ENCODE assay signal across 8 cellular contexts in the genomic region with DNA sequence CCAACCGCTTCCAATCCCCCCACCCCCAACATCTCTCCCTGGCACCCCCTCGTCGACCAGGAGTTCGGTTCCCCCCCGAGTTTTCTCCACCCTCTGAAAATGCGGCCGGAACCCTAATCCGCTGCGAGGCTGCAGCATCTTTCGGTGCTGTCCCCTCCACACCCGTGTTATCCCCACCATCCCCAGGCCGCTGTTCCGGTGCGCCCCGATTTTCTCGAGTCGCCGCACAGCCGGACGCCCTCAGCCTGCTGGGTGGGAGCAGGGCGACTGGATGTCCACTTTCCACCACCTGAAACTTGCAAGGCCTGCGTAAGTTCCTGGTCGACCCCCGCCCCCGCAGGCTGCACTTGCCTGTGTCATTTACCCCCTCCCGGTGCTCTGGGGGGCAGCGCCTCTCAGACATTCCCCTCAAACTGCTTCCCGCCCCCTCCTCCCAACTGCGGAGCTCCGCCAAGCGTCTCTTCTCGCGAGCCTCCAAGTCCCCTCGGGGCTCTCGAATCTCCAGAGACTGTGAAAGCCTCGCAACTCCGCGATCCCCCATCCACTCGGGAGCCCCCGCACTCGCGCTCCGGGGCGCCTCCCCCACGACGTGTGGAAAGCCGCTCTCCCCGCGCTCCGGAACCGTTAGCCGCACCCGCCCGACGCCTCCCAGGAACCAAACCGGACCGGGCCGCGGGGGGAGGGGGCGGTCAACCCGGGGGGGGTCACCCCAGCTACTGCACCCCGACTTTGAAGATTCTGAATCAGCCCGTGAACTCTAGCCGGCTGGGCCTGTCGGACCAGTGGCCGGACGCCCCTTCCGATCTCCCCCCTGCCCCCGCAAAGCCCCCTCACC. TPM values are rescaled to one million over a fixed set of nuclear protein-coding genes. Genes with fewer than 3 reads are reported as not detected.
A peak's percentile ranks its signal among the peaks of the same experiment; 100 is the strongest.
DNase-seq lines count a peak whose midpoint lies in the region; ATAC-seq, FAIRE-seq and TF ChIP-seq lines count a peak whose summit lies in the region.

No MANE protein-coding gene starts in this region.

- H3K36me3 Mint-ChIP-seq in activated naive CD8-positive, alpha-beta T cell: no peaks in the 10 kb centered on the region

- H3K9me3 ChIP-seq in cardiac muscle cell (ENCODE audit: low read depth): no peaks in the 10 kb centered on the region
- no peaks in the 10 kb centered on the region for H3K9me3 ChIP-seq in pancreas

- peaks cover 33% of the 10 kb centered on the region for H3K4me1 Mint-ChIP-seq in activated naive CD8-positive, alpha-beta T cell (ENCODE audit: low read depth)

- no peak for TF ChIP-seq CTCF in cardiac muscle cell (IDR thresholded peaks at IDR 0.05; ENCODE audit: low read depth, low read length)
- TF ChIP-seq CTCF in pancreas (IDR thresholded peaks at IDR 0.05): no peak

- DNase-seq in Right ventricle myocardium inferior (ENCODE audit: missing footprints) (peak; percentile 79), cardiac septum (ENCODE audit: low spot score) (no peak), NCI-H345 treated with DMSO at 0.1 percent for 48 hours (lab: John Stamatoyannopoulos, UW; ENCODE audit: unreplicated experiment) (peak; percentile 11), cardiac muscle cell (ENCODE audit: low read depth in 1 of 2, low spot score in 1 of 2) (peak; percentile 64 to 86), pancreas (peak in 4 of 6 donors; percentile 47 to 85 (median 62))

- intact Hi-C loops in Right ventricle myocardium inferior (cut with DNase I): loop anchor here (5.0 kb wide), 2 partner anchors 171 to 464 kb away; partner anchors contain the start of genes DNAJB11 and TRA2B
- intact Hi-C loops in cardiac septum (cut with DNase I): loop anchor here (2.0 to 10.0 kb wide), 3 partner anchors 136 to 456 kb away; partner anchors contain the start of gene TBCCD1
- intact Hi-C loops in pancreas (cut with DNase I): no loop called here

- no peaks in the 10 kb centered on the region for H3K36me3 ChIP-seq in cardiac muscle cell
- peaks cover 0 to 6% (median 0%) of the 10 kb centered on the region in 3 donors for H3K36me3 ChIP-seq in pancreas

- H3K4me3 ChIP-seq in cardiac muscle cell: peak overlapping the region; percentile 65
- peak overlapping the region; percentile 58 to 94 (median 86) for H3K4me3 ChIP-seq in pancreas

- WGBS in pancreas, 2 donors: 0 to 1% methylated on average over 65 to 69 of the region's 69 CpGs

- H3K27me3 ChIP-seq in cardiac muscle cell (peaks cover 30% of the 10 kb centered on the region), pancreas (no peaks in the 10 kb centered on the region)

- H3K9me3 Mint-ChIP-seq in activated naive CD8-positive, alpha-beta T cell (ENCODE audit: low read depth): no peaks in the 10 kb centered on the region

- peaks cover 50% of the 10 kb centered on the region for H3K27me3 Mint-ChIP-seq in activated naive CD8-positive, alpha-beta T cell

- H3K4me3 Mint-ChIP-seq in activated naive CD8-positive, alpha-beta T cell: peak overlapping the region; percentile 98

- H3K27ac ChIP-seq in cardiac muscle cell: peak overlapping the region; percentile 75
- peak overlapping the region; percentile 79 to 88 (median 84) for H3K27ac ChIP-seq in pancreas

- no peak for FAIRE-seq in pancreas (lab: Jason Lieb, UNC)

- H3K4me1 ChIP-seq in cardiac muscle cell (ENCODE audit: low read depth) (peaks cover 29% of the 10 kb centered on the region), pancreas (peaks cover 4 to 29% (median 18%) of the 10 kb centered on the region in 3 donors)

- ATAC-seq in Right ventricle myocardium inferior (no peak), pancreas (peak; percentile 1 to 20 (median 12)), GM18502 (IDR thresholded peaks at IDR 0.05; ENCODE audit: poor library complexity, unreplicated experiment) (no peak), HG02623 (IDR thresholded peaks at IDR 0.05; ENCODE audit: unreplicated experiment) (no peak)

- H3K27ac Mint-ChIP-seq in activated naive CD8-positive, alpha-beta T cell: no peak overlapping the region

RNA-seq across cellular contexts. Expression of gene ETV5, which starts 0.6 kb away (rescaled TPM):
- total RNA-seq in Right ventricle myocardium inferior: 4.7 TPM
- 17.4 TPM for total RNA-seq in cardiac septum
- 16.3 and 53.2 TPM in 2 replicates for total RNA-seq in cardiac muscle cell
- 16.1 and 29.3 TPM in 2 replicates for polyA plus RNA-seq in cardiac muscle cell
- total RNA-seq in pancreas: 10 to 100 TPM; 17.1 to 58.5 (median 32.0) TPM
- 10 to 100 TPM; 12.2 to 12.9 TPM for polyA plus RNA-seq in pancreas

Comparison
In these comparisons a context has a peak if more than half of its experiments do, and no peak if none do; other contexts are left out.
1. ATAC-seq: peak in pancreas (4 of 4); none in Right ventricle myocardium inferior (single experiment), GM18502 (single experiment) and HG02623 (single experiment).
2. intact Hi-C loops: an anchor here in Right ventricle myocardium inferior (5.0 kb wide) and cardiac septum (2.0 to 10.0 kb wide); none called in pancreas.